Comparison of ENCODE assay signal across 8 cellular contexts in genomic region chr17:35731239-35731931, GRCh38. TPM values are rescaled to one million over a fixed set of nuclear protein-coding genes. Genes with fewer than 3 reads are reported as not detected.
DNase-seq lines count a peak whose midpoint lies in the region; ATAC-seq, FAIRE-seq and TF ChIP-seq lines count a peak whose summit lies in the region.

TSS of gene RASL10B (plus strand) at chr17:35731639. CDS start at chr17:35735185, 3,546 bp downstream.

- no peak within 1 kb of the TSS for H2BK15ac ChIP-seq in H9 (ENCODE audit: low read depth, low read length)

- H3K27me3 Mint-ChIP-seq in H9 (ENCODE audit: low read depth) = peaks cover 27% of the 10 kb centered on the region

- peak within 1 kb of the TSS; percentile 81 to 92 for H3K4me3 Mint-ChIP-seq in H9

- peak; percentile 83 for DNase-seq in H9
- DNase-seq in T-helper 9 cell = peak; percentile 31
- no peak for DNase-seq in bronchial epithelial cell (ENCODE audit: low read depth)
- peak; percentile 87 for DNase-seq in iPS-NIHi7 (ENCODE audit: extremely low spot score)

- no peaks in the 10 kb centered on the region for H3K9me3 Mint-ChIP-seq in H9

- FAIRE-seq in bronchial epithelial cell (lab: Jason Lieb, UNC) = no peak

- H3K36me3 Mint-ChIP-seq in H9 (ENCODE audit: insufficient read depth in 1 of 3, low read depth in 3 of 3) = no peaks in the 10 kb centered on the region

- H4K20me1 ChIP-seq in H9 (ENCODE audit: control insufficient read depth, insufficient read depth, insufficient read length) = no peaks in the 10 kb centered on the region

- no peak within 1 kb of the TSS for H2BK120ac ChIP-seq in H9 (ENCODE audit: low read depth, low read length, poor library complexity, severe bottlenecking)

- no peak within 1 kb of the TSS for H2AFZ ChIP-seq in ACC112 (ENCODE audit: low read length, unreplicated experiment)
- no peak within 1 kb of the TSS for H2AFZ ChIP-seq in H9 (ENCODE audit: low read length)

- H3K4me1 ChIP-seq in ACC112 (ENCODE audit: control insufficient read depth, insufficient read depth, low read length, unreplicated experiment) (peaks cover 16% of the 10 kb centered on the region), H9 (ENCODE audit: insufficient read depth, low read length) (peaks cover 3% of the 10 kb centered on the region; the same call in 1 of the 2 replicates)

- H3K4me1 Mint-ChIP-seq in H9 = peaks cover 29 to 40% of the 10 kb centered on the region in 2 experiments

- peaks cover 6% of the 10 kb centered on the region for H3K23me2 ChIP-seq in H9 (ENCODE audit: insufficient read length, low read depth, low read length, poor library complexity, severe bottlenecking)

- peak within 1 kb of the TSS; percentile 70 for H3K4me2 ChIP-seq in H9 (ENCODE audit: insufficient read depth, insufficient read length, low read length)

- no peak for TF ChIP-seq CTCF in H9 (conservative IDR thresholded peaks at IDR 0.05)
- no peak for TF ChIP-seq CTCF in bronchial epithelial cell (IDR thresholded peaks at IDR 0.05; ENCODE audit: insufficient read depth, low read length, severe bottlenecking)

- H3K27ac Mint-ChIP-seq in H9 = peak within 1 kb of the TSS in 1 of 3 experiments; percentile 42; a peak in 2 of 7 replicates

- no peak within 1 kb of the TSS for H3K23ac ChIP-seq in H9 (ENCODE audit: insufficient read length, low read depth, low read length)

- H3K27ac ChIP-seq in ACC112 (ENCODE audit: low read depth, low read length) = no peak within 1 kb of the TSS
- H3K27ac ChIP-seq in H9 (ENCODE audit: insufficient read length, low read depth, low read length) = no peak within 1 kb of the TSS
- H3K27ac ChIP-seq in skin epidermis = peak within 1 kb of the TSS in 7 of 21 experiments; percentile 23 to 77 (median 39)

- H4K91ac ChIP-seq in H9 (ENCODE audit: insufficient read length, low read depth, low read length) = no peak within 1 kb of the TSS

- H3K9ac ChIP-seq in H9 (ENCODE audit: extremely low read depth, insufficient read length, low read length) = peak within 1 kb of the TSS; percentile 26

- H4K8ac ChIP-seq in H9 (replicated peaks; ENCODE audit: insufficient read length, low read depth, low read length) = no peak within 1 kb of the TSS

- no peak within 1 kb of the TSS for H2BK12ac ChIP-seq in H9 (ENCODE audit: insufficient read length, low read depth, low read length)

- H3K4ac ChIP-seq in H9 (ENCODE audit: low read depth, low read length) = no peak within 1 kb of the TSS

- H2BK20ac ChIP-seq in H9 (ENCODE audit: low read depth, low read length, poor library complexity, severe bottlenecking) = no peak within 1 kb of the TSS

- H3K79me2 ChIP-seq in ACC112 (ENCODE audit: control insufficient read depth, insufficient read depth, low read length, unreplicated experiment) (no peaks in the 10 kb centered on the region), H9 (ENCODE audit: insufficient read depth, low read length) (no peaks in the 10 kb centered on the region)

- no CpG with 5 or more reads among the region's 46 CpGs for WGBS in H9 (ENCODE audit: extremely low coverage, insufficient read length, low lambda C conversion rate)

- ATAC-seq in HG03097 (IDR thresholded peaks at IDR 0.05; ENCODE audit: low FRiP score, unreplicated experiment) = no peak
- ATAC-seq in GM21825 (IDR thresholded peaks at IDR 0.05; ENCODE audit: unreplicated experiment) = no peak

- H3K4me3 ChIP-seq in ACC112 (ENCODE audit: low read depth, low read length) (peak within 1 kb of the TSS; percentile 77), bronchial epithelial cell (ENCODE audit: low read depth, low read length) (peak within 1 kb of the TSS; percentile 38), skin epidermis (peak within 1 kb of the TSS; percentile 40 to 60 (median 46))

- H3K36me3 ChIP-seq in ACC112 (ENCODE audit: insufficient read depth, low read length) (no peaks in the 10 kb centered on the region), bronchial epithelial cell (ENCODE audit: control insufficient read depth, insufficient read depth, low read length) (no peaks in the 10 kb centered on the region)

- H3K14ac ChIP-seq in H9 (ENCODE audit: insufficient read depth, low read length) = no peak within 1 kb of the TSS

- H3K9me3 ChIP-seq in H9 (ENCODE audit: control insufficient read depth, low read depth, low read length) = no peaks in the 10 kb centered on the region

- H2AK5ac ChIP-seq in H9 (ENCODE audit: insufficient read length, low read length) = no peak within 1 kb of the TSS

- no peak within 1 kb of the TSS for H2BK5ac ChIP-seq in H9 (ENCODE audit: insufficient read length, low read length)

- no peak within 1 kb of the TSS for H3K56ac ChIP-seq in H9 (ENCODE audit: insufficient read length, low read depth, low read length)

- H4K5ac ChIP-seq in H9 (ENCODE audit: insufficient read length, low read depth, low read length) = no peak within 1 kb of the TSS

- H3K27me3 ChIP-seq in ACC112 (ENCODE audit: insufficient read depth, low read length) (peaks cover 3% of the 10 kb centered on the region; the same call in 1 of the 2 replicates), H9 (ENCODE audit: insufficient read depth, low read length) (no peaks in the 10 kb centered on the region), bronchial epithelial cell (ENCODE audit: control insufficient read depth, insufficient read depth, low read length) (peaks cover 4% of the 10 kb centered on the region)

- H3K18ac ChIP-seq in H9 (ENCODE audit: insufficient read length, low read depth, low read length) = no peak within 1 kb of the TSS

- no peak within 1 kb of the TSS for H3T11ph ChIP-seq in H9 (ENCODE audit: low read length)

- no peaks in the 10 kb centered on the region for H3K79me1 ChIP-seq in H9 (ENCODE audit: insufficient read depth, low read depth, low read length, poor library complexity, severe bottlenecking)

RNA-seq across cellular contexts. Expression of gene RASL10B, which starts in this region (rescaled TPM):
- total RNA-seq in H9 (2021) (15.0 and 15.9 TPM in 2 replicates), bronchial epithelial cell (0.51 and 0.53 TPM in 2 replicates)

Comparison
In these comparisons a context has a peak if more than half of its experiments do, and no peak if none do; other contexts are left out.
1. RNA of gene RASL10B (total RNA-seq): 15.0 to 15.9 TPM in H9; 0.51 to 0.53 TPM in bronchial epithelial cell; every median in the first group is over 10 times any median in the second.
2. Peak in every context shown above with its lines, with median percentiles within 50 percentile points of each other: H3K4me3 ChIP-seq.